ENCODE assay signal across 17 cellular contexts in genomic region chr5:174423538-174423937, GRCh38.
DNase-seq lines count a peak whose midpoint lies in the region; ATAC-seq and TF ChIP-seq lines count a peak whose summit lies in the region.
"Had no signal": no experiment of that assay in that cellular context is flagged by ENCODE, and none has a peak within 500 bp of the region (broad histone marks: within the 10 kb centered on the region; RNA-seq: fewer than 3 reads in every experiment).

No MANE protein-coding gene starts in this region.

- ATAC-seq in psoas muscle, result peak; percentile 88 to 95 (median 90)
- no peak for ATAC-seq in HG03025 (IDR thresholded peaks at IDR 0.05; ENCODE audit: low FRiP score, unreplicated experiment)

- H3K27ac ChIP-seq in mesendoderm (ENCODE audit: low read depth, low read length) (no peak overlapping the region), psoas muscle (peak overlapping the region; percentile 14)

- no CpG with 5 or more reads among the region's 11 CpGs for WGBS in mesendoderm (ENCODE audit: extremely low coverage, insufficient coverage, low lambda C conversion rate)
- WGBS in psoas muscle, 3 donors, result 30 to 41% (median 32%) methylated on average over 11 of the region's 11 CpGs

- H3K4me2 ChIP-seq in mesendoderm (ENCODE audit: low read length), result no peak overlapping the region

- H3K36me3 ChIP-seq in mesendoderm (ENCODE audit: control insufficient read depth, insufficient read depth, low read length) (no peaks in the 10 kb centered on the region), psoas muscle (ENCODE audit: insufficient read depth in 1 of 2, low read depth in 1 of 2) (no peaks in the 10 kb centered on the region)
- H3K36me3 ChIP-seq: HAP-1 had no signal

- no peak overlapping the region for H2BK15ac ChIP-seq in mesendoderm (replicated peaks; ENCODE audit: low read depth)

- no peaks in the 10 kb centered on the region for H3K27me3 ChIP-seq in mesendoderm (ENCODE audit: insufficient read depth, low read length, poor library complexity)
- H3K27me3 ChIP-seq in psoas muscle (ENCODE audit: insufficient read depth in 3 of 3, low read length in 2 of 3), result peaks cover 0 to 7% (median 0%) of the 10 kb centered on the region in 3 donors

- no peaks in the 10 kb centered on the region for H3K79me1 ChIP-seq in mesendoderm (ENCODE audit: low read length)

- H3K79me2 ChIP-seq in mesendoderm (ENCODE audit: control insufficient read depth, insufficient read depth, low read length), result no peaks in the 10 kb centered on the region

- H3K18ac ChIP-seq in mesendoderm (ENCODE audit: low read length), result peak overlapping the region; percentile 1

- no peak overlapping the region for H4K5ac ChIP-seq in mesendoderm (ENCODE audit: low read length)

- H4K8ac ChIP-seq in mesendoderm (ENCODE audit: low read depth, low read length), result no peak overlapping the region

- no peak overlapping the region for H3K9ac ChIP-seq in mesendoderm (ENCODE audit: low read length)

- H3K9me3 ChIP-seq in psoas muscle, result no peaks in the 10 kb centered on the region
- H3K9me3 ChIP-seq: HAP-1 had no signal

- peak overlapping the region; percentile 49 for H2AK5ac ChIP-seq in mesendoderm (ENCODE audit: low read length)

- DNase-seq in NCI-H1417 (lab: John Stamatoyannopoulos, UW) (peak in 2 of 3 experiments; percentile 10 to 83), NCI-H1417 treated with DMSO at 0.1 percent for 48 hours (lab: John Stamatoyannopoulos, UW) (no peak), NCI-H187 treated with DMSO at 0.1 percent for 48 hours (lab: John Stamatoyannopoulos, UW) (peak; percentile 57), mesendoderm (no peak), psoas muscle (peak in 1 of 2 donors; percentile 54), superior temporal gyrus (ENCODE audit: extremely low spot score) (no peak), amygdala (lab: John Stamatoyannopoulos, UW) (no peak)
- DNase-seq: 8988T, Kasumi-1, MM.1S, NCI-H1092, NCI-H2029, NCI-H446, NCI-H748 treated with DMSO at 0.1 percent for 48 hours, OCI-M1 had no signal

- intact Hi-C loops in psoas muscle (cut with DNase I), result loop anchor here in 1 of 2 donors (5.0 kb wide), 1 partner anchor 149 kb away; no protein-coding TSS in a partner anchor

- no peak overlapping the region for H3K4ac ChIP-seq in mesendoderm (ENCODE audit: low read depth, low read length)

- H3K56ac ChIP-seq in mesendoderm (ENCODE audit: low read length), result peak overlapping the region; percentile 46

- no peak for TF ChIP-seq CTCF in psoas muscle (IDR thresholded peaks at IDR 0.05)

- no peak overlapping the region for H2BK120ac ChIP-seq in mesendoderm (ENCODE audit: low read depth, low read length)

- H3K4me3 ChIP-seq in mesendoderm (ENCODE audit: low read length), result no peak overlapping the region
- H3K4me3 ChIP-seq in psoas muscle, result no peak overlapping the region
- H3K4me3 ChIP-seq: HAP-1 had no signal

- no peak overlapping the region for H3K23ac ChIP-seq in mesendoderm (ENCODE audit: low read length)

- peaks cover 6% of the 10 kb centered on the region for H3K4me1 ChIP-seq in mesendoderm (ENCODE audit: control insufficient read depth, low read depth, low read length)
- peaks cover 11% of the 10 kb centered on the region for H3K4me1 ChIP-seq in psoas muscle
- H3K4me1 ChIP-seq: HAP-1 had no signal

- no peak overlapping the region for H2BK5ac ChIP-seq in mesendoderm (ENCODE audit: low read length)

Comparison
In these comparisons a context has a peak if more than half of its experiments do, and no peak if none do; other contexts are left out.
1. DNase-seq: peak in NCI-H1417 (2 of 3) and NCI-H187 treated with DMSO at 0.1 percent for 48 hours (single experiment); none in NCI-H1417 treated with DMSO at 0.1 percent for 48 hours (single experiment), mesendoderm (single experiment), superior temporal gyrus (single experiment) and amygdala (0 of 56).